ENCODE assay signal across 15 cellular contexts in the genomic region with DNA sequence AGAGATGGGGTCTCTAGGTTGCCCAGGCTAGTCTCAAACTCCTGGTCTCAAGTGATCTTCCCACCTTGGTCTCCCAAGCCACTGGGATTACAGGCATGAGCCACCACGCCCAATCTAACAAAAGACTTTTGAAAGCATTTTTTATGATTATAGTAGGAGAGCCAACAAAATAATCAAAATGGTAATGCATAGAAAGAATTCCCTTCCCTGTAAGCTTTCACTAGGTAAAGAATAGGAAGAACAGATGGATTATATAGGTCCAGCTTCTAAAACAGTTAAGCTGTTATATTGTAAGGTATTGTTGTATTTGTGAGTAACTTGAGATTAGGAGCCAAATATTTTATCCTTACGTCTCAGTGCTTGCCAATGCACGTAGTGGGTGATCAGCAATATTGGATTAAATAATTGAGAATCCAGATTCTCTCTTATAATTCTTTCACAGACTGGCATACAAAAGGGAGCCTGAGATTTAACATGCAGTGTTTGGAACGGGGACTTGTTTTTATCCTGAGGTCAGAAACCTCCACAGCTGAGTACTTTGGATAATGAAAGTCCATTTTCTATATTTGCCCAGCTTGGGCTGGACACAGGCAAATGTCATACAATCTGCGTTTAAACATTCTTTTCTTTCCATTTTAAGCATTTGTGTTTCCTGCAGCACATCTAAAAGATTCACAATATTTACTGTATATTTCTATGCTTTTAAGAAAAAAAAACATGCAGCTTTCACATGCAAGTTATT.
A peak's percentile ranks its signal among the peaks of the same experiment; 100 is the strongest.
DNase-seq lines count a peak whose midpoint lies in the region; ATAC-seq and TF ChIP-seq lines count a peak whose summit lies in the region.
"Had no signal": no experiment of that assay in that cellular context is flagged by ENCODE, and none has a peak within 500 bp of the region (broad histone marks: within the 10 kb centered on the region; RNA-seq: fewer than 3 reads in every experiment).

No MANE protein-coding gene starts in this region.

- no peak overlapping the region for H3K23ac ChIP-seq in mesenchymal stem cell (ENCODE audit: low read length in 2 of 2)

- H2BK15ac ChIP-seq in mesenchymal stem cell (ENCODE audit: low read depth, poor library complexity, severe bottlenecking): no peak overlapping the region

- POLR2A ChIA-PET in activated CD4-positive, alpha-beta memory T cell treated with anti-CD3 and anti-CD28 coated beads, Interleukin-2, amount 10 ng/mL, durations not matched to agents 7 days and 5 days (lab: Charles Lee): no interaction called here

- no peak for TF ChIP-seq POLR2A in stomach (IDR thresholded peaks at IDR 0.05)

- H2BK12ac ChIP-seq in mesenchymal stem cell (ENCODE audit: low read length in 2 of 2): no peak overlapping the region

- no peaks in the 10 kb centered on the region for H3K9me3 Mint-ChIP-seq in stimulated activated effector memory CD8-positive, alpha-beta T cell treated with anti-CD3 and anti-CD28 coated beads, Interleukin-12 subunit alpha, Interleukin-12 subunit beta, amount 100 ng/mL, for 72 hours
- peaks cover 4% of the 10 kb centered on the region for H3K9me3 Mint-ChIP-seq in activated CD4-positive, alpha-beta memory T cell treated with anti-CD3 and anti-CD28 coated beads, Interleukin-2, amount 10 ng/mL, durations not matched to agents 7 days and 5 days

- no peak for ATAC-seq in stimulated activated effector memory CD8-positive, alpha-beta T cell treated with anti-CD3 and anti-CD28 coated beads, Interleukin-12 subunit alpha, Interleukin-12 subunit beta, amount 100 ng/mL, for 72 hours
- no peak for ATAC-seq in HG03039 (IDR thresholded peaks at IDR 0.05; ENCODE audit: unreplicated experiment)

- no peak overlapping the region for H3K18ac ChIP-seq in mesenchymal stem cell (ENCODE audit: low read depth in 1 of 2, low read length in 2 of 2)

- H3K4me1 Mint-ChIP-seq in stimulated activated effector memory CD8-positive, alpha-beta T cell treated with anti-CD3 and anti-CD28 coated beads, Interleukin-12 subunit alpha, Interleukin-12 subunit beta, amount 100 ng/mL, for 72 hours: no peaks in the 10 kb centered on the region
- peaks cover 15% of the 10 kb centered on the region for H3K4me1 Mint-ChIP-seq in activated CD4-positive, alpha-beta memory T cell treated with anti-CD3 and anti-CD28 coated beads, Interleukin-2, amount 10 ng/mL, durations not matched to agents 7 days and 5 days
- H3K4me1 Mint-ChIP-seq: B cell, IgD-negative memory B cell had no signal

- no peak overlapping the region for H2AK5ac ChIP-seq in mesenchymal stem cell (ENCODE audit: low read length, severe bottlenecking)

- H3K4me3 Mint-ChIP-seq in stimulated activated effector memory CD8-positive, alpha-beta T cell treated with anti-CD3 and anti-CD28 coated beads, Interleukin-12 subunit alpha, Interleukin-12 subunit beta, amount 100 ng/mL, for 72 hours: no peak overlapping the region
- H3K4me3 Mint-ChIP-seq in activated CD4-positive, alpha-beta memory T cell treated with anti-CD3 and anti-CD28 coated beads, Interleukin-2, amount 10 ng/mL, durations not matched to agents 7 days and 5 days: no peak overlapping the region
- H3K4me3 Mint-ChIP-seq: B cell, IgD-negative memory B cell had no signal

- H3K27me3 Mint-ChIP-seq in activated CD4-positive, alpha-beta memory T cell treated with anti-CD3 and anti-CD28 coated beads, Interleukin-2, amount 10 ng/mL, durations not matched to agents 7 days and 5 days: peaks cover 5% of the 10 kb centered on the region
- H3K27me3 Mint-ChIP-seq: IgD-negative memory B cell had no signal

- no peak overlapping the region for H4K91ac ChIP-seq in mesenchymal stem cell (ENCODE audit: low read length)

- H3K36me3 ChIP-seq in mesenchymal stem cell (ENCODE audit: control insufficient read depth in 1 of 2, insufficient read depth in 2 of 2, low read depth in 1 of 2, low read length in 2 of 2) (no peaks in the 10 kb centered on the region), stomach (no peaks in the 10 kb centered on the region)
- H3K36me3 ChIP-seq: spleen had no signal

- 40% methylated on average over 1 of the region's 5 CpGs for WGBS in mesenchymal stem cell
- 23 to 37% (median 26%) methylated on average over 5 of the region's 5 CpGs for WGBS in stomach, 5 donors

- no peaks in the 10 kb centered on the region for H3K79me1 ChIP-seq in mesenchymal stem cell (replicated peaks; ENCODE audit: low read length, poor library complexity, severe bottlenecking)

- CTCF ChIA-PET in activated CD4-positive, alpha-beta memory T cell treated with anti-CD3 and anti-CD28 coated beads, Interleukin-2, amount 10 ng/mL, durations not matched to agents 7 days and 5 days (lab: Charles Lee): no interaction called here

- H3K14ac ChIP-seq in mesenchymal stem cell (ENCODE audit: low read length in 2 of 2): no peak overlapping the region

- TF ChIP-seq CTCF in stomach (IDR thresholded peaks at IDR 0.05): no peak

- H3K27me3 ChIP-seq in mesenchymal stem cell (ENCODE audit: control insufficient read depth in 1 of 2, insufficient read depth in 1 of 2, low read length in 2 of 2): no peaks in the 10 kb centered on the region
- no peaks in the 10 kb centered on the region for H3K27me3 ChIP-seq in stomach
- H3K27me3 ChIP-seq: spleen had no signal

- no peak overlapping the region for H2BK120ac ChIP-seq in mesenchymal stem cell (ENCODE audit: low read depth, low read length)

- peak; percentile 43 for DNase-seq in NCI-H69 (lab: John Stamatoyannopoulos, UW)
- DNase-seq in cerebellar cortex (ENCODE audit: low spot score): peak; percentile 6
- DNase-seq in mesenchymal stem cell: no peak
- DNase-seq in stomach: no peak
- no peak for DNase-seq in stimulated activated effector memory CD8-positive, alpha-beta T cell treated with anti-CD3 and anti-CD28 coated beads, Interleukin-12 subunit alpha, Interleukin-12 subunit beta, amount 100 ng/mL, for 72 hours (ENCODE audit: low spot score in 2 of 2)
- no peak for DNase-seq in SKM-1 (lab: John Stamatoyannopoulos, UW; ENCODE audit: unreplicated experiment)
- DNase-seq in activated CD4-positive, alpha-beta memory T cell treated with anti-CD3 and anti-CD28 coated beads, Interleukin-2, amount 10 ng/mL, durations not matched to agents 7 days and 5 days: no peak
- DNase-seq: activated CD4-positive, alpha-beta T cell treated with anti-CD3 and anti-CD28 coated beads, Interleukin-2, amount 50 U/mL, for 4 hours; NCI-H1105; NCI-H524 treated with DMSO at 0.1 percent for 48 hours; spleen had no signal

- no peaks in the 10 kb centered on the region for H3K36me3 Mint-ChIP-seq in stimulated activated effector memory CD8-positive, alpha-beta T cell treated with anti-CD3 and anti-CD28 coated beads, Interleukin-12 subunit alpha, Interleukin-12 subunit beta, amount 100 ng/mL, for 72 hours
- no peaks in the 10 kb centered on the region for H3K36me3 Mint-ChIP-seq in activated CD4-positive, alpha-beta memory T cell treated with anti-CD3 and anti-CD28 coated beads, Interleukin-2, amount 10 ng/mL, durations not matched to agents 7 days and 5 days (ENCODE audit: low read depth)
- H3K36me3 Mint-ChIP-seq: IgD-negative memory B cell had no signal

- no peak overlapping the region for H3K4ac ChIP-seq in mesenchymal stem cell (ENCODE audit: low read depth in 1 of 2, low read length in 2 of 2)

- no peak overlapping the region for H3K4me2 ChIP-seq in mesenchymal stem cell (ENCODE audit: low read length, poor library complexity, severe bottlenecking)

- H2BK5ac ChIP-seq in mesenchymal stem cell (ENCODE audit: low read depth, low read length, poor library complexity, severe bottlenecking): no peak overlapping the region

- peak overlapping the region; percentile 48 for H3K9ac ChIP-seq in mesenchymal stem cell (ENCODE audit: low read length)

- H3K27ac ChIP-seq in mesenchymal stem cell (ENCODE audit: low read length, poor library complexity, severe bottlenecking): no peak overlapping the region
- H3K27ac ChIP-seq in stomach: peak overlapping the region in 4 of 5 donors; percentile 18 to 71 (median 62)
- H3K27ac ChIP-seq: spleen had no signal

- no peak overlapping the region for H3K27ac Mint-ChIP-seq in stimulated activated effector memory CD8-positive, alpha-beta T cell treated with anti-CD3 and anti-CD28 coated beads, Interleukin-12 subunit alpha, Interleukin-12 subunit beta, amount 100 ng/mL, for 72 hours
- no peak overlapping the region for H3K27ac Mint-ChIP-seq in activated CD4-positive, alpha-beta memory T cell treated with anti-CD3 and anti-CD28 coated beads, Interleukin-2, amount 10 ng/mL, durations not matched to agents 7 days and 5 days
- H3K27ac Mint-ChIP-seq: activated T-helper 2 cell treated with anti-CD3 and anti-CD28 coated beads, Interferon-gamma antibody, Interleukin-2, Interleukin-4, amounts not matched to agents 10 μg/mL and 5 μg/mL and 100 μg/mL, durations not matched to agents 14 hours and 24 hours and 36 hours; B cell; IgD-negative memory B cell had no signal

- H2AFZ ChIP-seq in mesenchymal stem cell (ENCODE audit: low read depth, low read length): no peak overlapping the region

- H3K9me3 ChIP-seq in mesenchymal stem cell (ENCODE audit: control insufficient read depth, low read length) (no peaks in the 10 kb centered on the region), stomach (no peaks in the 10 kb centered on the region)

- H3K4me1 ChIP-seq in mesenchymal stem cell (ENCODE audit: control insufficient read depth, insufficient read depth, low read depth, low read length): peaks cover 3% of the 10 kb centered on the region
- H3K4me1 ChIP-seq in stomach: peaks cover 6 to 65% (median 28%) of the 10 kb centered on the region in 4 donors

- H3K4me3 ChIP-seq in mesenchymal stem cell (ENCODE audit: insufficient read depth in 1 of 2, low read depth in 1 of 2, low read length in 2 of 2): peak overlapping the region in 1 of 2 experiments; percentile 33
- peak overlapping the region in 1 of 4 donors; percentile 9 for H3K4me3 ChIP-seq in stomach
- H3K4me3 ChIP-seq: spleen had no signal

- no peak for TF ChIP-seq EP300 in stomach (IDR thresholded peaks at IDR 0.05)

- intact Hi-C loops in stomach (cut with DNase I; ENCODE audit: low total_unique reads): no loop called here

- no peak overlapping the region for H4K8ac ChIP-seq in mesenchymal stem cell (ENCODE audit: low read length)

Comparison
In these comparisons a context has a peak if more than half of its experiments do, and no peak if none do; other contexts are left out.
1. DNase-seq: peak in NCI-H69 (single experiment) and cerebellar cortex (single experiment); none in mesenchymal stem cell (single experiment), stomach (single experiment), stimulated activated effector memory CD8-positive, alpha-beta T cell treated with anti-CD3 and anti-CD28 coated beads, Interleukin-12 subunit alpha, Interleukin-12 subunit beta, amount 100 ng/mL, for 72 hours (0 of 2), SKM-1 (single experiment) and activated CD4-positive, alpha-beta memory T cell treated with anti-CD3 and anti-CD28 coated beads, Interleukin-2, amount 10 ng/mL, durations not matched to agents 7 days and 5 days (single experiment).